8 cellular contexts compared by ENCODE assay signal in genomic region chr15:74545776-74546656, GRCh38. TPM values are rescaled to one million over a fixed set of nuclear protein-coding genes. Genes with fewer than 3 reads are reported as not detected.
DNase-seq lines count a peak whose midpoint lies in the region; ATAC-seq and TF ChIP-seq lines count a peak whose summit lies in the region.

No MANE protein-coding gene starts in this region.

- no peak overlapping the region for H2BK15ac ChIP-seq in mesenchymal stem cell (ENCODE audit: low read depth, poor library complexity, severe bottlenecking)

- H3K27me3 Mint-ChIP-seq in activated CD8-positive, alpha-beta T cell treated with anti-CD3 and anti-CD28 coated beads for 36 hours = no peaks in the 10 kb centered on the region

- no peaks in the 10 kb centered on the region for H3K9me3 Mint-ChIP-seq in activated CD8-positive, alpha-beta T cell treated with anti-CD3 and anti-CD28 coated beads for 36 hours

- peaks cover 79% of the 10 kb centered on the region for H3K4me1 Mint-ChIP-seq in activated CD8-positive, alpha-beta T cell treated with anti-CD3 and anti-CD28 coated beads for 36 hours (ENCODE audit: low read depth)

- TF ChIP-seq CTCF in BJ (IDR thresholded peaks at IDR 0.05; ENCODE audit: insufficient read depth, low read depth, low read length) = no peak
- TF ChIP-seq CTCF in activated CD8-positive, alpha-beta T cell treated with anti-CD3 and anti-CD28 coated beads for 36 hours (IDR thresholded peaks at IDR 0.05) = no peak

- H3K27ac ChIP-seq in mesenchymal stem cell (ENCODE audit: low read length, poor library complexity, severe bottlenecking) = no peak overlapping the region

- H2BK5ac ChIP-seq in mesenchymal stem cell (ENCODE audit: low read depth, low read length, poor library complexity, severe bottlenecking) = no peak overlapping the region

- no peak overlapping the region for H2BK120ac ChIP-seq in mesenchymal stem cell (ENCODE audit: low read depth, low read length)

- H4K8ac ChIP-seq in mesenchymal stem cell (ENCODE audit: low read length) = no peak overlapping the region

- H3K18ac ChIP-seq in mesenchymal stem cell (ENCODE audit: low read depth in 1 of 2, low read length in 2 of 2) = no peak overlapping the region

- no peaks in the 10 kb centered on the region for H3K9me3 ChIP-seq in mesenchymal stem cell (ENCODE audit: control insufficient read depth, low read length)

- peaks cover 68% of the 10 kb centered on the region for H3K36me3 Mint-ChIP-seq in activated CD8-positive, alpha-beta T cell treated with anti-CD3 and anti-CD28 coated beads for 36 hours (ENCODE audit: low read depth)

- DNase-seq in BJ (ENCODE audit: low read depth) (peak; percentile 97), NCI-H748 treated with DMSO at 0.1 percent for 48 hours (lab: John Stamatoyannopoulos, UW) (peak; percentile 72), ecto neural progenitor cell (ENCODE audit: low spot score) (peak; percentile 50), mesenchymal stem cell (peak; percentile 99)
- peak; percentile 99 for DNase-seq in activated CD8-positive, alpha-beta T cell treated with anti-CD3 and anti-CD28 coated beads for 36 hours
- peak; percentile 87 for DNase-seq in stimulated activated CD8-positive, alpha-beta memory T cell treated with anti-CD3 and anti-CD28 coated beads, Interleukin-15, amount 100 ng/mL, for 1 hour (ENCODE audit: low read depth)

- peaks cover 26% of the 10 kb centered on the region for H3K79me1 ChIP-seq in mesenchymal stem cell (replicated peaks; ENCODE audit: low read length, poor library complexity, severe bottlenecking)

- intact Hi-C loops in activated CD8-positive, alpha-beta T cell treated with anti-CD3 and anti-CD28 coated beads for 36 hours (cut with micrococcal nuclease) = loop anchor here (2.0 to 5.0 kb wide), 2 partner anchors 85 to 236 kb away; partner anchors contain the start of genes CSK and UBL7

- no peak overlapping the region for H3K14ac ChIP-seq in mesenchymal stem cell (ENCODE audit: low read length in 2 of 2)

- no peak overlapping the region for H3K4me2 ChIP-seq in mesenchymal stem cell (ENCODE audit: low read length, poor library complexity, severe bottlenecking)

- H3K4me3 Mint-ChIP-seq in activated CD8-positive, alpha-beta T cell treated with anti-CD3 and anti-CD28 coated beads for 36 hours = peak overlapping the region; percentile 63

- 0 out of 2 replicates have a peak, but pooled peaks cover 2% of the 10 kb centered on the region for H3K27me3 ChIP-seq in BJ (ENCODE audit: control insufficient read depth, insufficient read depth, low read length)
- peaks cover 0 to 4% of the 10 kb centered on the region in 2 experiments for H3K27me3 ChIP-seq in mesenchymal stem cell (ENCODE audit: control insufficient read depth in 1 of 2, insufficient read depth in 1 of 2, low read length in 2 of 2)

- H3K4me3 ChIP-seq in BJ (ENCODE audit: low read depth, low read length) = no peak overlapping the region
- peak overlapping the region in 1 of 2 experiments; percentile 16 for H3K4me3 ChIP-seq in mesenchymal stem cell (ENCODE audit: insufficient read depth in 1 of 2, low read depth in 1 of 2, low read length in 2 of 2)

- H2AK5ac ChIP-seq in mesenchymal stem cell (ENCODE audit: low read length, severe bottlenecking) = no peak overlapping the region

- ATAC-seq in GM19397 (IDR thresholded peaks at IDR 0.05; ENCODE audit: unreplicated experiment) (peak; percentile 42), HG03565 (IDR thresholded peaks at IDR 0.05; ENCODE audit: unreplicated experiment) (peak; percentile 51)
- ATAC-seq in activated CD8-positive, alpha-beta T cell treated with anti-CD3 and anti-CD28 coated beads for 36 hours = peak; percentile 75

- H2AFZ ChIP-seq in mesenchymal stem cell (ENCODE audit: low read depth, low read length) = no peak overlapping the region

- POLR2A ChIA-PET in BJ (lab: Charles Lee) = interaction anchor here (0.6 kb wide), 2 partner anchors 43 to 88 kb away, joined by 3 to 25 read pairs; no protein-coding TSS in a partner anchor
- POLR2A ChIA-PET in activated CD8-positive, alpha-beta T cell treated with anti-CD3 and anti-CD28 coated beads for 36 hours (lab: Charles Lee) = interaction anchor here (0.6 to 3.0 kb wide), 10 partner anchors 66 to 392 kb away, joined by 3 to 10 read pairs (median 4); partner anchors contain the start of genes CLK3, COX5A and UBL7

- 9% methylated on average over 22 of the region's 23 CpGs for WGBS in mesenchymal stem cell

- H4K91ac ChIP-seq in mesenchymal stem cell (ENCODE audit: low read length) = no peak overlapping the region

- no peak overlapping the region for H3K9ac ChIP-seq in mesenchymal stem cell (ENCODE audit: low read length)

- no peak overlapping the region for H3K23ac ChIP-seq in mesenchymal stem cell (ENCODE audit: low read length in 2 of 2)

- CTCF ChIA-PET in BJ (lab: Yijun Ruan, JAX) = interaction anchor here (0.9 to 1.7 kb wide), 9 partner anchors 10 to 409 kb away, joined by 3 to 6 read pairs (median 3); no protein-coding TSS in a partner anchor
- CTCF ChIA-PET in activated CD8-positive, alpha-beta T cell treated with anti-CD3 and anti-CD28 coated beads for 36 hours (lab: Charles Lee) = interaction anchor here (0.8 to 2.1 kb wide), 17 partner anchors 12 to 183 kb away, joined by 3 to 10 read pairs (median 4); partner anchors contain the start of gene UBL7

- H3K4me1 ChIP-seq in mesenchymal stem cell (ENCODE audit: control insufficient read depth, insufficient read depth, low read depth, low read length) = peaks cover 11% of the 10 kb centered on the region

- H3K4ac ChIP-seq in mesenchymal stem cell (ENCODE audit: low read depth in 1 of 2, low read length in 2 of 2) = no peak overlapping the region

- H3K36me3 ChIP-seq in BJ (ENCODE audit: control insufficient read depth, insufficient read depth, low read length) (no peaks in the 10 kb centered on the region), mesenchymal stem cell (ENCODE audit: control insufficient read depth in 1 of 2, insufficient read depth in 2 of 2, low read depth in 1 of 2, low read length in 2 of 2) (peaks cover 3 to 14% of the 10 kb centered on the region in 2 experiments)

- peak overlapping the region; percentile 72 for H3K27ac Mint-ChIP-seq in activated CD8-positive, alpha-beta T cell treated with anti-CD3 and anti-CD28 coated beads for 36 hours

- H2BK12ac ChIP-seq in mesenchymal stem cell (ENCODE audit: low read length in 2 of 2) = no peak overlapping the region

RNA-seq across cellular contexts. Expression of gene ARID3B, which starts 5.0 kb away (rescaled TPM):
- polyA plus RNA-seq in BJ (2011; rRNA removed) = 1.2 and 1.5 TPM in 2 replicates
- 2.1 and 2.5 TPM in 2 replicates for polyA minus RNA-seq in BJ (2011; rRNA and poly(A)+ RNA removed)
- 10 to 100 TPM; 35.2 to 36.2 TPM for total RNA-seq in activated CD8-positive, alpha-beta T cell treated with anti-CD3 and anti-CD28 coated beads for 36 hours
- polyA plus RNA-seq in mesenchymal stem cell (2013, experiment 1 of 2) = 4.1 TPM
- 3.8 TPM for polyA plus RNA-seq in mesenchymal stem cell (2013, experiment 2 of 2)
